In genomic region chr20:44532981-44533331, GRCh38 we compare ENCODE assay signal across 12 cellular contexts. TPM values are rescaled to one million over a fixed set of nuclear protein-coding genes. Genes with fewer than 3 reads are reported as not detected.
A peak's percentile ranks its signal among the peaks of the same experiment; 100 is the strongest.
DNase-seq lines count a peak whose midpoint lies in the region; ATAC-seq and TF ChIP-seq lines count a peak whose summit lies in the region.
"Had no signal": no experiment of that assay in that cellular context is flagged by ENCODE, and none has a peak within 500 bp of the region (broad histone marks: within the 10 kb centered on the region; RNA-seq: fewer than 3 reads in every experiment).

No MANE protein-coding gene starts in this region.

- H3K4me1 ChIP-seq in gastroesophageal sphincter (peaks cover 0 to 53% (median 0%) of the 10 kb centered on the region in 3 donors), suprapubic skin (peaks cover 20% of the 10 kb centered on the region)

- TF ChIP-seq EP300 in gastroesophageal sphincter (IDR thresholded peaks at IDR 0.05) = no peak
- no peak for TF ChIP-seq EP300 in suprapubic skin (IDR thresholded peaks at IDR 0.05)

- H3K9me3 Mint-ChIP-seq in activated T-cell treated with anti-CD3 and anti-CD28 coated beads, Interleukin-2, amount 50 U/mL, for 4 hours = no peaks in the 10 kb centered on the region
- no peaks in the 10 kb centered on the region for H3K9me3 Mint-ChIP-seq in activated CD8-positive, alpha-beta T cell treated with anti-CD3 and anti-CD28 coated beads, Interleukin-2, amount 10 ng/mL, durations not matched to agents 7 days and 5 days (ENCODE audit: insufficient read depth)
- H3K9me3 Mint-ChIP-seq: CD4-positive, CD25-positive, alpha-beta regulatory T cell; stimulated activated naive CD8-positive, alpha-beta T cell treated with anti-CD3 and anti-CD28 coated beads, Interleukin-15, Interleukin-2, amounts not matched to agents 100 ng/mL and 50 ng/mL, for 24 hours had no signal

- H3K4me1 Mint-ChIP-seq in activated T-cell treated with anti-CD3 and anti-CD28 coated beads, Interleukin-2, amount 50 U/mL, for 4 hours (ENCODE audit: low read depth) = peaks cover 4% of the 10 kb centered on the region
- peaks cover 8% of the 10 kb centered on the region for H3K4me1 Mint-ChIP-seq in activated CD8-positive, alpha-beta T cell treated with anti-CD3 and anti-CD28 coated beads, Interleukin-2, amount 10 ng/mL, durations not matched to agents 7 days and 5 days (ENCODE audit: low read depth)

- TF ChIP-seq POLR2A in gastroesophageal sphincter (IDR thresholded peaks at IDR 0.05) = no peak
- TF ChIP-seq POLR2A in suprapubic skin (IDR thresholded peaks at IDR 0.05) = no peak

- no peak for DNase-seq in activated T-cell treated with anti-CD3 and anti-CD28 coated beads, Interleukin-2, amount 50 U/mL, for 4 hours
- DNase-seq in activated T-cell treated with anti-CD3 and anti-CD28 coated beads for 4 hours (no peak), suprapubic skin (ENCODE audit: low spot score in 2 of 2) (no peak), NCI-H2171 (lab: John Stamatoyannopoulos, UW) (no peak), GM20000 (ENCODE audit: low spot score) (no peak)
- DNase-seq in activated CD8-positive, alpha-beta T cell treated with anti-CD3 and anti-CD28 coated beads, Interleukin-2, amount 10 ng/mL, durations not matched to agents 7 days and 5 days = peak; percentile 34
- DNase-seq: activated CD4-positive, alpha-beta T cell treated with anti-CD3 and anti-CD28 coated beads, Interleukin-2, amount 50 U/mL, for 1 hour; NCI-H2029 had no signal

- no peaks in the 10 kb centered on the region for H3K36me3 ChIP-seq in gastroesophageal sphincter
- H3K36me3 ChIP-seq in suprapubic skin = no peaks in the 10 kb centered on the region

- H3K36me3 Mint-ChIP-seq in activated T-cell treated with anti-CD3 and anti-CD28 coated beads, Interleukin-2, amount 50 U/mL, for 4 hours (ENCODE audit: insufficient read depth) = no peaks in the 10 kb centered on the region
- no peaks in the 10 kb centered on the region for H3K36me3 Mint-ChIP-seq in activated CD8-positive, alpha-beta T cell treated with anti-CD3 and anti-CD28 coated beads, Interleukin-2, amount 10 ng/mL, durations not matched to agents 7 days and 5 days (ENCODE audit: low read depth)
- H3K36me3 Mint-ChIP-seq: CD4-positive, CD25-positive, alpha-beta regulatory T cell had no signal

- peaks cover 6% of the 10 kb centered on the region for H3K27me3 Mint-ChIP-seq in activated T-cell treated with anti-CD3 and anti-CD28 coated beads, Interleukin-2, amount 50 U/mL, for 4 hours (ENCODE audit: low read depth)
- H3K27me3 Mint-ChIP-seq in activated CD8-positive, alpha-beta T cell treated with anti-CD3 and anti-CD28 coated beads, Interleukin-2, amount 10 ng/mL, durations not matched to agents 7 days and 5 days (ENCODE audit: low read depth) = peaks cover 7% of the 10 kb centered on the region
- H3K27me3 Mint-ChIP-seq: stimulated activated naive CD8-positive, alpha-beta T cell treated with anti-CD3 and anti-CD28 coated beads, Interleukin-15, Interleukin-2, amounts not matched to agents 100 ng/mL and 50 ng/mL, for 24 hours had no signal

- POLR2A ChIA-PET in activated CD8-positive, alpha-beta T cell treated with anti-CD3 and anti-CD28 coated beads, Interleukin-2, amount 10 ng/mL, durations not matched to agents 7 days and 5 days (lab: Charles Lee) = no interaction called here

- no peak overlapping the region for H3K27ac Mint-ChIP-seq in activated CD8-positive, alpha-beta T cell treated with anti-CD3 and anti-CD28 coated beads, Interleukin-2, amount 10 ng/mL, durations not matched to agents 7 days and 5 days
- H3K27ac Mint-ChIP-seq: CD4-positive, CD25-positive, alpha-beta regulatory T cell; stimulated activated naive CD8-positive, alpha-beta T cell treated with anti-CD3 and anti-CD28 coated beads, Interleukin-15, Interleukin-2, amounts not matched to agents 100 ng/mL and 50 ng/mL, for 24 hours had no signal

- TF ChIP-seq CTCF in gastroesophageal sphincter (IDR thresholded peaks at IDR 0.05) = no peak
- no peak for TF ChIP-seq CTCF in suprapubic skin (IDR thresholded peaks at IDR 0.05)
- no peak for TF ChIP-seq CTCF in GM20000 (IDR thresholded peaks at IDR 0.05; ENCODE audit: extremely low read depth, missing control alignments)

- H3K27ac ChIP-seq in gastroesophageal sphincter = peak overlapping the region; percentile 57 to 92 (median 86)
- H3K27ac ChIP-seq in suprapubic skin = no peak overlapping the region

- ATAC-seq in activated T-cell treated with anti-CD3 and anti-CD28 coated beads, Interleukin-2, amount 50 U/mL, for 4 hours = peak; percentile 65 to 69
- peak; percentile 45 for ATAC-seq in activated CD8-positive, alpha-beta T cell treated with anti-CD3 and anti-CD28 coated beads, Interleukin-2, amount 10 ng/mL, durations not matched to agents 7 days and 5 days
- ATAC-seq in gastroesophageal sphincter (no peak), GM18870 (IDR thresholded peaks at IDR 0.05; ENCODE audit: unreplicated experiment) (no peak)

- 67 to 71% methylated on average over 2 of the region's 2 CpGs for WGBS in gastroesophageal sphincter (ENCODE audit: low coverage in 1 of 2), 2 donors
- WGBS in suprapubic skin = 48% methylated on average over 2 of the region's 2 CpGs

- CTCF ChIA-PET in activated CD8-positive, alpha-beta T cell treated with anti-CD3 and anti-CD28 coated beads, Interleukin-2, amount 10 ng/mL, durations not matched to agents 7 days and 5 days (lab: Charles Lee) = interaction anchor here (1.4 kb wide), 1 partner anchor 150 kb away, joined by 3 read pairs; no protein-coding TSS in a partner anchor

- no peaks in the 10 kb centered on the region for H3K27me3 ChIP-seq in gastroesophageal sphincter
- H3K27me3 ChIP-seq in suprapubic skin = no peaks in the 10 kb centered on the region

- H3K4me3 ChIP-seq in gastroesophageal sphincter (peak overlapping the region; percentile 61 to 87), suprapubic skin (peak overlapping the region; percentile 94)

- no peaks in the 10 kb centered on the region for H3K9me3 ChIP-seq in gastroesophageal sphincter
- H3K9me3 ChIP-seq in suprapubic skin = no peaks in the 10 kb centered on the region

- H3K4me3 Mint-ChIP-seq in activated T-cell treated with anti-CD3 and anti-CD28 coated beads, Interleukin-2, amount 50 U/mL, for 4 hours = no peak overlapping the region
- no peak overlapping the region for H3K4me3 Mint-ChIP-seq in activated CD8-positive, alpha-beta T cell treated with anti-CD3 and anti-CD28 coated beads, Interleukin-2, amount 10 ng/mL, durations not matched to agents 7 days and 5 days
- H3K4me3 Mint-ChIP-seq: CD4-positive, CD25-positive, alpha-beta regulatory T cell; stimulated activated naive CD8-positive, alpha-beta T cell treated with anti-CD3 and anti-CD28 coated beads, Interleukin-15, Interleukin-2, amounts not matched to agents 100 ng/mL and 50 ng/mL, for 24 hours had no signal

RNA-seq across cellular contexts. Expression of gene SERINC3, which starts 11.1 kb away (rescaled TPM):
- 10 to 100 TPM; 34.6 to 44.1 (median 37.9) TPM for total RNA-seq in activated T-cell treated with anti-CD3 and anti-CD28 coated beads, Interleukin-2, amount 50 U/mL, for 4 hours
- total RNA-seq in activated CD8-positive, alpha-beta T cell treated with anti-CD3 and anti-CD28 coated beads, Interleukin-2, amount 10 ng/mL, durations not matched to agents 7 days and 5 days = 10 to 100 TPM; 56.3 to 57.8 TPM
- 100 to 1,000 TPM; 119 to 140 (median 131) TPM for total RNA-seq in gastroesophageal sphincter
- 100 to 1,000 TPM in 3 of 4 donors, 10 to 100 TPM in 1; 94.1 to 128 (median 113) TPM for total RNA-seq in suprapubic skin

RNA-seq across cellular contexts. Expression of gene PKIG, which starts 49.4 kb away (rescaled TPM):
- 1 to 10 TPM; 2.1 to 3.5 (median 2.8) TPM for total RNA-seq in activated T-cell treated with anti-CD3 and anti-CD28 coated beads, Interleukin-2, amount 50 U/mL, for 4 hours
- 1 to 10 TPM; 2.1 to 2.2 TPM for total RNA-seq in activated CD8-positive, alpha-beta T cell treated with anti-CD3 and anti-CD28 coated beads, Interleukin-2, amount 10 ng/mL, durations not matched to agents 7 days and 5 days
- total RNA-seq in gastroesophageal sphincter = 100 to 1,000 TPM; 241 to 418 (median 291) TPM
- 10 to 100 TPM; 17.2 to 40.8 (median 32.0) TPM for total RNA-seq in suprapubic skin

RNA-seq across cellular contexts. Expression of gene TTPAL, which starts 57.3 kb away (rescaled TPM):
- total RNA-seq in activated T-cell treated with anti-CD3 and anti-CD28 coated beads, Interleukin-2, amount 50 U/mL, for 4 hours = 10 to 100 TPM; 24.3 to 25.3 (median 25.3) TPM
- 10 to 100 TPM; 18.0 to 18.4 TPM for total RNA-seq in activated CD8-positive, alpha-beta T cell treated with anti-CD3 and anti-CD28 coated beads, Interleukin-2, amount 10 ng/mL, durations not matched to agents 7 days and 5 days
- total RNA-seq in gastroesophageal sphincter (10 to 100 TPM in 3 of 4 donors, 1 to 10 TPM in 1; 9.2 to 21.8 (median 13.8) TPM), suprapubic skin (10 to 100 TPM; 13.6 to 38.5 (median 29.4) TPM)

Comparison
In these comparisons a context has a peak if more than half of its experiments do, and no peak if none do; other contexts are left out.
1. ATAC-seq: peak in activated T-cell treated with anti-CD3 and anti-CD28 coated beads, Interleukin-2, amount 50 U/mL, for 4 hours (2 of 2) and activated CD8-positive, alpha-beta T cell treated with anti-CD3 and anti-CD28 coated beads, Interleukin-2, amount 10 ng/mL, durations not matched to agents 7 days and 5 days (single experiment); none in gastroesophageal sphincter (single experiment) and GM18870 (single experiment).
2. RNA of gene PKIG, which starts 49.4 kb away (total RNA-seq): 241 to 418 TPM in gastroesophageal sphincter; 17.2 to 40.8 TPM in suprapubic skin, 2.1 to 3.5 TPM in activated T-cell treated with anti-CD3 and anti-CD28 coated beads, Interleukin-2, amount 50 U/mL, for 4 hours and 2.1 to 2.2 TPM in activated CD8-positive, alpha-beta T cell treated with anti-CD3 and anti-CD28 coated beads, Interleukin-2, amount 10 ng/mL, durations not matched to agents 7 days and 5 days; every median in the first group is over 4 times any median in the second.